ENCODE assay signal across 10 cellular contexts in the genomic region with DNA sequence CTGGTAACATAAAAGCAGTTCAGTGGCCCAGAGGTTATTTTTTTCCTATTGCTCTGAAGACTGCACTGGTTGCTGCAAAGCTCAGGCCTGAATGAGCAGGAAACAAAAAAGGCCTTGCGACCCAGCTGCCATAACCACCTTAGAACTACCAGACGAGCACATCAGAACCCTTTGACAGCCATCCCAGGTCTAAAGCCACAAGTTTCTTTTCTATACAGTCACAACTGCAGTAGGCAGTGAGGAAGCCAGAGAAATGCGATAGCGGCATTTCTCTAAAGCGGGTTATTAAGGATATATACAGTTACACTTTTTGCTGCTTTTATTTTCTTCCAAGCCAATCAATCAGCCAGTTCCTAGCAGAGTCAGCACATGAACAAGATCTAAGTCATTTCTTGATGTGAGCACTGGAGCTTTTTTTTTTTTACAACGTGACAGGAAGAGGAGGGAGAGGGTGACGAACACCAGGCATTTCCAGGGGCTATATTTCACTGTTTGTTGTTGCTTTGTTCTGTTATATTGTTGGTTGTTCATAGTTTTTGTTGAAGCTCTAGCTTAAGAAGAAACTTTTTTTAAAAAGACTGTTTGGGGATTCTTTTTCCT. TPM values are rescaled to one million over a fixed set of nuclear protein-coding genes. Genes with fewer than 3 reads are reported as not detected.
DNase-seq lines count a peak whose midpoint lies in the region; ATAC-seq and TF ChIP-seq lines count a peak whose summit lies in the region.
"Had no signal": no experiment of that assay in that cellular context is flagged by ENCODE, and none has a peak within 500 bp of the region (broad histone marks: within the 10 kb centered on the region; RNA-seq: fewer than 3 reads in every experiment).

No MANE protein-coding gene starts in this region.

- H3K27me3 ChIP-seq in gastroesophageal sphincter, result no peaks in the 10 kb centered on the region
- H3K27me3 ChIP-seq: MG63 had no signal

- intact Hi-C loops in activated CD8-positive, alpha-beta T cell treated with anti-CD3 and anti-CD28 coated beads for 36 hours (cut with micrococcal nuclease), result no loop called here

- peaks cover 0 to 12% (median 6%) of the 10 kb centered on the region in 3 donors for H3K4me1 ChIP-seq in gastroesophageal sphincter

- no peak for DNase-seq in activated naive CD8-positive, alpha-beta T cell treated with anti-CD3 and anti-CD28 coated beads, Interleukin-2, amount 50 U/mL, for 24 hours
- no peak for DNase-seq in activated CD8-positive, alpha-beta T cell treated with anti-CD3 and anti-CD28 coated beads for 36 hours
- DNase-seq in stimulated activated effector memory CD8-positive, alpha-beta T cell treated with anti-CD3 and anti-CD28 coated beads, Interleukin-12 subunit alpha, Interleukin-12 subunit beta, amount 100 ng/mL, for 72 hours (ENCODE audit: low spot score in 2 of 2), result no peak
- DNase-seq in H4 (ENCODE audit: low spot score) (no peak), medulla oblongata (ENCODE audit: extremely low spot score) (no peak), dedifferentiated amniotic fluid mesenchymal stem cell (ENCODE audit: extremely low spot score) (no peak)
- DNase-seq: activated CD8-positive, alpha-beta memory T cell treated with anti-CD3 and anti-CD28 coated beads, Interleukin-2, amount 50 U/mL, for 4 hours; MG63 had no signal

- POLR2A ChIA-PET in activated CD8-positive, alpha-beta T cell treated with anti-CD3 and anti-CD28 coated beads for 36 hours (lab: Charles Lee), result no interaction called here

- H3K9me3 Mint-ChIP-seq in activated naive CD8-positive, alpha-beta T cell (ENCODE audit: low read depth), result no peaks in the 10 kb centered on the region
- H3K9me3 Mint-ChIP-seq in activated naive CD8-positive, alpha-beta T cell treated with anti-CD3 and anti-CD28 coated beads, Interleukin-2, amount 50 U/mL, for 24 hours, result no peaks in the 10 kb centered on the region
- no peaks in the 10 kb centered on the region for H3K9me3 Mint-ChIP-seq in activated CD8-positive, alpha-beta T cell treated with anti-CD3 and anti-CD28 coated beads for 36 hours
- no peaks in the 10 kb centered on the region for H3K9me3 Mint-ChIP-seq in stimulated activated effector memory CD8-positive, alpha-beta T cell treated with anti-CD3 and anti-CD28 coated beads, Interleukin-12 subunit alpha, Interleukin-12 subunit beta, amount 100 ng/mL, for 72 hours

- no peak for TF ChIP-seq CTCF in activated CD8-positive, alpha-beta T cell treated with anti-CD3 and anti-CD28 coated beads for 36 hours (IDR thresholded peaks at IDR 0.05)
- TF ChIP-seq CTCF in gastroesophageal sphincter (IDR thresholded peaks at IDR 0.05), result no peak

- no peaks in the 10 kb centered on the region for H3K9me3 ChIP-seq in gastroesophageal sphincter
- H3K9me3 ChIP-seq: MG63 had no signal

- TF ChIP-seq EP300 in gastroesophageal sphincter (IDR thresholded peaks at IDR 0.05), result no peak

- CTCF ChIA-PET in activated CD8-positive, alpha-beta T cell treated with anti-CD3 and anti-CD28 coated beads for 36 hours (lab: Charles Lee), result interaction anchor here (0.6 to 1.2 kb wide), 3 partner anchors 17 to 237 kb away, joined by 3 read pairs; no protein-coding TSS in a partner anchor

- no peak for ATAC-seq in activated naive CD8-positive, alpha-beta T cell treated with anti-CD3 and anti-CD28 coated beads, Interleukin-2, amount 50 U/mL, for 24 hours
- peak; percentile 51 for ATAC-seq in activated CD8-positive, alpha-beta T cell treated with anti-CD3 and anti-CD28 coated beads for 36 hours
- ATAC-seq in gastroesophageal sphincter, result peak; percentile 19
- no peak for ATAC-seq in stimulated activated effector memory CD8-positive, alpha-beta T cell treated with anti-CD3 and anti-CD28 coated beads, Interleukin-12 subunit alpha, Interleukin-12 subunit beta, amount 100 ng/mL, for 72 hours

- TF ChIP-seq POLR2A in gastroesophageal sphincter (IDR thresholded peaks at IDR 0.05), result no peak

- peak overlapping the region in 1 of 4 donors; percentile 3 for H3K27ac ChIP-seq in gastroesophageal sphincter

- peaks cover 4 to 70% of the 10 kb centered on the region in 2 donors for H3K36me3 ChIP-seq in gastroesophageal sphincter

- peaks cover 14% of the 10 kb centered on the region for H3K4me1 Mint-ChIP-seq in activated naive CD8-positive, alpha-beta T cell (ENCODE audit: low read depth)
- H3K4me1 Mint-ChIP-seq in activated naive CD8-positive, alpha-beta T cell treated with anti-CD3 and anti-CD28 coated beads, Interleukin-2, amount 50 U/mL, for 24 hours, result peaks cover 12% of the 10 kb centered on the region
- peaks cover 11% of the 10 kb centered on the region for H3K4me1 Mint-ChIP-seq in activated CD8-positive, alpha-beta T cell treated with anti-CD3 and anti-CD28 coated beads for 36 hours (ENCODE audit: low read depth)
- H3K4me1 Mint-ChIP-seq in stimulated activated effector memory CD8-positive, alpha-beta T cell treated with anti-CD3 and anti-CD28 coated beads, Interleukin-12 subunit alpha, Interleukin-12 subunit beta, amount 100 ng/mL, for 72 hours, result peaks cover 6% of the 10 kb centered on the region

- peak overlapping the region; percentile 48 for H3K4me3 Mint-ChIP-seq in activated naive CD8-positive, alpha-beta T cell
- H3K4me3 Mint-ChIP-seq in activated naive CD8-positive, alpha-beta T cell treated with anti-CD3 and anti-CD28 coated beads, Interleukin-2, amount 50 U/mL, for 24 hours, result no peak overlapping the region
- H3K4me3 Mint-ChIP-seq in activated CD8-positive, alpha-beta T cell treated with anti-CD3 and anti-CD28 coated beads for 36 hours, result no peak overlapping the region
- no peak overlapping the region for H3K4me3 Mint-ChIP-seq in stimulated activated effector memory CD8-positive, alpha-beta T cell treated with anti-CD3 and anti-CD28 coated beads, Interleukin-12 subunit alpha, Interleukin-12 subunit beta, amount 100 ng/mL, for 72 hours

- no peak overlapping the region for H3K4me3 ChIP-seq in gastroesophageal sphincter
- H3K4me3 ChIP-seq: MG63 had no signal

- WGBS in gastroesophageal sphincter (ENCODE audit: low coverage in 1 of 2), 2 donors, result 64 to 75% methylated on average over 6 to 7 of the region's 7 CpGs

- peaks cover 22% of the 10 kb centered on the region for H3K36me3 Mint-ChIP-seq in activated naive CD8-positive, alpha-beta T cell
- H3K36me3 Mint-ChIP-seq in activated naive CD8-positive, alpha-beta T cell treated with anti-CD3 and anti-CD28 coated beads, Interleukin-2, amount 50 U/mL, for 24 hours (ENCODE audit: low read depth), result peaks cover 45% of the 10 kb centered on the region
- peaks cover 39% of the 10 kb centered on the region for H3K36me3 Mint-ChIP-seq in activated CD8-positive, alpha-beta T cell treated with anti-CD3 and anti-CD28 coated beads for 36 hours (ENCODE audit: low read depth)
- H3K36me3 Mint-ChIP-seq in stimulated activated effector memory CD8-positive, alpha-beta T cell treated with anti-CD3 and anti-CD28 coated beads, Interleukin-12 subunit alpha, Interleukin-12 subunit beta, amount 100 ng/mL, for 72 hours, result peaks cover 78% of the 10 kb centered on the region

- H3K27ac Mint-ChIP-seq in activated naive CD8-positive, alpha-beta T cell, result no peak overlapping the region
- H3K27ac Mint-ChIP-seq in activated naive CD8-positive, alpha-beta T cell treated with anti-CD3 and anti-CD28 coated beads, Interleukin-2, amount 50 U/mL, for 24 hours, result no peak overlapping the region
- H3K27ac Mint-ChIP-seq in activated CD8-positive, alpha-beta T cell treated with anti-CD3 and anti-CD28 coated beads for 36 hours, result peak overlapping the region; percentile 37
- H3K27ac Mint-ChIP-seq in stimulated activated effector memory CD8-positive, alpha-beta T cell treated with anti-CD3 and anti-CD28 coated beads, Interleukin-12 subunit alpha, Interleukin-12 subunit beta, amount 100 ng/mL, for 72 hours, result peak overlapping the region; percentile 18

- no peaks in the 10 kb centered on the region for H3K27me3 Mint-ChIP-seq in activated naive CD8-positive, alpha-beta T cell
- no peaks in the 10 kb centered on the region for H3K27me3 Mint-ChIP-seq in activated naive CD8-positive, alpha-beta T cell treated with anti-CD3 and anti-CD28 coated beads, Interleukin-2, amount 50 U/mL, for 24 hours
- H3K27me3 Mint-ChIP-seq in activated CD8-positive, alpha-beta T cell treated with anti-CD3 and anti-CD28 coated beads for 36 hours, result no peaks in the 10 kb centered on the region

RNA-seq across cellular contexts. Expression of gene FEZ2, which starts 48.8 kb away (rescaled TPM):
- 10 to 100 TPM; 10.3 to 11.8 TPM for total RNA-seq in activated CD8-positive, alpha-beta T cell treated with anti-CD3 and anti-CD28 coated beads for 36 hours
- 10 to 100 TPM; 38.6 to 77.0 (median 46.2) TPM for total RNA-seq in gastroesophageal sphincter
- 17.7 and 26.5 TPM in 2 replicates for total RNA-seq in H4 (2014; rRNA removed; shearing (Covaris generic))

Comparison
In these comparisons a context has a peak if more than half of its experiments do, and no peak if none do; other contexts are left out.
1. H3K27ac Mint-ChIP-seq: peak in activated CD8-positive, alpha-beta T cell treated with anti-CD3 and anti-CD28 coated beads for 36 hours (single experiment) and stimulated activated effector memory CD8-positive, alpha-beta T cell treated with anti-CD3 and anti-CD28 coated beads, Interleukin-12 subunit alpha, Interleukin-12 subunit beta, amount 100 ng/mL, for 72 hours (single experiment); none in activated naive CD8-positive, alpha-beta T cell (single experiment) and activated naive CD8-positive, alpha-beta T cell treated with anti-CD3 and anti-CD28 coated beads, Interleukin-2, amount 50 U/mL, for 24 hours (single experiment).
2. ATAC-seq: peak in activated CD8-positive, alpha-beta T cell treated with anti-CD3 and anti-CD28 coated beads for 36 hours (single experiment) and gastroesophageal sphincter (single experiment); none in activated naive CD8-positive, alpha-beta T cell treated with anti-CD3 and anti-CD28 coated beads, Interleukin-2, amount 50 U/mL, for 24 hours (single experiment) and stimulated activated effector memory CD8-positive, alpha-beta T cell treated with anti-CD3 and anti-CD28 coated beads, Interleukin-12 subunit alpha, Interleukin-12 subunit beta, amount 100 ng/mL, for 72 hours (single experiment).